Comparison of ENCODE assay signal across 8 cellular contexts in the genomic region with DNA sequence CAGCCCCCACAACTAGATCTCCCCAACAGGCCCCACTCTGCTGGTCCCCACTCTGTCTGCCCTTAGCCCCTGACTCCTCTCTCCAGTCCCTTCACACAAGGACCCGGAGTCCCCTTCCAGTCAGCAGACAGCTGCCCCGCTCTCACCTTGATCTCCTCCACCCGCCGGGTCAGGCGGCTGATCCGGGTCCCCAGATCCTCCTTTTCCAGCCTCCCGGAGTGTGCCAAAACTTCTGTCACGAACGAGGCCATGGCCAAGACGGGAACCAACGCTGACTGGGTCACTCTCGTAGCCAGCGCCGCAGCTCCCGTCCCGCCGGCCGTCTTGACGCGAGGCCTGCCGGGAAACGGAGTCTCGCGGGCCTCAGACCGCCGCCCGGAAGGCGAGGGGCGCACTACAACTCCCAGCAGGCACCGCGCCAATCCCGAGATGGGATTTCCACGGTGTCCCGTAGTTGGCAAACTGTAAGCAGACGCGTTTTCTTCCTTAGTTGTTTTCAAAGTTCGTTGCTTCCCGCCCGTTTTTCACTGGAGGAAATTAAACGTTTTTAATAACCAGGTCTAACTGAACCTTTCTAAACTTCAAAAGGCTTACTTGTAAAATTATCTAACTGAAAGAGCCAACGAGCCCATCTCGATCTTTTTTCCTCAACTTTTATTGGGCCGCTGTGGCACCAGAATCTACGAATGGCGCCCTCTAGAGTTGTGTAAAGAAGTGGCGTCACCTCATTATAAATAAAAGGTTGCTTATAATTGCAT. TPM values are rescaled to one million over a fixed set of nuclear protein-coding genes. Genes with fewer than 3 reads are reported as not detected.
DNase-seq lines count a peak whose midpoint lies in the region; ATAC-seq, FAIRE-seq and TF ChIP-seq lines count a peak whose summit lies in the region.

A gene with protein sequence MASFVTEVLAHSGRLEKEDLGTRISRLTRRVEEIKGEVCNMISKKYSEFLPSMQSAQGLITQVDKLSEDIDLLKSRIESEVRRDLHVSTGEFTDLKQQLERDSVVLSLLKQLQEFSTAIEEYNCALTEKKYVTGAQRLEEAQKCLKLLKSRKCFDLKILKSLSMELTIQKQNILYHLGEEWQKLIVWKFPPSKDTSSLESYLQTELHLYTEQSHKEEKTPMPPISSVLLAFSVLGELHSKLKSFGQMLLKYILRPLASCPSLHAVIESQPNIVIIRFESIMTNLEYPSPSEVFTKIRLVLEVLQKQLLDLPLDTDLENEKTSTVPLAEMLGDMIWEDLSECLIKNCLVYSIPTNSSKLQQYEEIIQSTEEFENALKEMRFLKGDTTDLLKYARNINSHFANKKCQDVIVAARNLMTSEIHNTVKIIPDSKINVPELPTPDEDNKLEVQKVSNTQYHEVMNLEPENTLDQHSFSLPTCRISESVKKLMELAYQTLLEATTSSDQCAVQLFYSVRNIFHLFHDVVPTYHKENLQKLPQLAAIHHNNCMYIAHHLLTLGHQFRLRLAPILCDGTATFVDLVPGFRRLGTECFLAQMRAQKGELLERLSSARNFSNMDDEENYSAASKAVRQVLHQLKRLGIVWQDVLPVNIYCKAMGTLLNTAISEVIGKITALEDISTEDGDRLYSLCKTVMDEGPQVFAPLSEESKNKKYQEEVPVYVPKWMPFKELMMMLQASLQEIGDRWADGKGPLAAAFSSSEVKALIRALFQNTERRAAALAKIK (minus strand): TSS at position 277 of the 758 bp plus-strand sequence. CDS start 26 bp downstream, at position 251.

- peak within 1 kb of the TSS; percentile 87 for H3K18ac ChIP-seq in H9 (ENCODE audit: insufficient read length, low read depth, low read length)

- no peak within 1 kb of the TSS for H4K91ac ChIP-seq in H9 (ENCODE audit: insufficient read length, low read depth, low read length)

- peaks cover 18% of the 10 kb centered on the region for H3K27me3 Mint-ChIP-seq in H9 (ENCODE audit: low read depth)
- H3K27me3 Mint-ChIP-seq in natural killer cell treated with Interleukin-12 subunit alpha and Interleukin-12 subunit beta and Interleukin-15 and Interleukin-18, amount 100 ng/mL, for 72 hours = peaks cover 4 to 6% of the 10 kb centered on the region in 2 donors

- no peak within 1 kb of the TSS for H2BK20ac ChIP-seq in H9 (ENCODE audit: low read depth, low read length, poor library complexity, severe bottlenecking)

- H3K4me1 ChIP-seq in H9 (ENCODE audit: insufficient read depth, low read length) = no peaks in the 10 kb centered on the region

- no peak within 1 kb of the TSS for H3T11ph ChIP-seq in H9 (ENCODE audit: low read length)

- H3K14ac ChIP-seq in H9 (ENCODE audit: insufficient read depth, low read length) = peak within 1 kb of the TSS; percentile 70; the same call in 1 of the 2 replicates

- no peak within 1 kb of the TSS for H4K5ac ChIP-seq in H9 (ENCODE audit: insufficient read length, low read depth, low read length)

- H3K4me1 Mint-ChIP-seq in H9 = peaks cover 2 to 10% of the 10 kb centered on the region in 2 experiments
- peaks cover 14 to 25% of the 10 kb centered on the region in 2 donors for H3K4me1 Mint-ChIP-seq in natural killer cell treated with Interleukin-12 subunit alpha and Interleukin-12 subunit beta and Interleukin-15 and Interleukin-18, amount 100 ng/mL, for 72 hours (ENCODE audit: low read depth in 2 of 2)

- peak within 1 kb of the TSS; percentile 79 for H3K4me2 ChIP-seq in H9 (ENCODE audit: insufficient read depth, insufficient read length, low read length)

- H2BK120ac ChIP-seq in H9 (ENCODE audit: low read depth, low read length, poor library complexity, severe bottlenecking) = no peak within 1 kb of the TSS

- no peaks in the 10 kb centered on the region for H3K27me3 ChIP-seq in H9 (ENCODE audit: insufficient read depth, low read length)

- no peak within 1 kb of the TSS for H2AK5ac ChIP-seq in H9 (ENCODE audit: insufficient read length, low read length)

- H3K56ac ChIP-seq in H9 (ENCODE audit: insufficient read length, low read depth, low read length) = no peak within 1 kb of the TSS

- no peak within 1 kb of the TSS for H2BK5ac ChIP-seq in H9 (ENCODE audit: insufficient read length, low read length)

- no peak within 1 kb of the TSS for H4K8ac ChIP-seq in H9 (replicated peaks; ENCODE audit: insufficient read length, low read depth, low read length)

- H4K20me1 ChIP-seq in H9 (ENCODE audit: control insufficient read depth, insufficient read depth, insufficient read length) = no peaks in the 10 kb centered on the region

- peak within 1 kb of the TSS; percentile 88 to 99 (median 97) for H3K27ac Mint-ChIP-seq in H9
- peak within 1 kb of the TSS; percentile 94 to 98 for H3K27ac Mint-ChIP-seq in natural killer cell treated with Interleukin-12 subunit alpha and Interleukin-12 subunit beta and Interleukin-15 and Interleukin-18, amount 100 ng/mL, for 72 hours

- WGBS in H9 (ENCODE audit: extremely low coverage, insufficient read length, low lambda C conversion rate) = no CpG with 5 or more reads among the region's 46 CpGs

- H3K4me3 ChIP-seq in fibroblast of pulmonary artery (replicated peaks; ENCODE audit: low read depth, low read length) = peak within 1 kb of the TSS; percentile 97

- H3K4me3 Mint-ChIP-seq in H9 = peak within 1 kb of the TSS; percentile 98 to 100
- peak within 1 kb of the TSS; percentile 100 for H3K4me3 Mint-ChIP-seq in natural killer cell treated with Interleukin-12 subunit alpha and Interleukin-12 subunit beta and Interleukin-15 and Interleukin-18, amount 100 ng/mL, for 72 hours

- ATAC-seq in natural killer cell treated with Interleukin-12 subunit alpha and Interleukin-12 subunit beta and Interleukin-15 and Interleukin-18, amount 100 ng/mL, for 72 hours = peak; percentile 99
- ATAC-seq in stimulated activated naive CD8-positive, alpha-beta T cell treated with anti-CD3 and anti-CD28 coated beads, Interleukin-15, Interleukin-2, amounts not matched to agents 100 U/mL and 50 U/mL, for 24 hours = peak; percentile 99

- H3K79me2 ChIP-seq in H9 (ENCODE audit: insufficient read depth, low read length) = no peaks in the 10 kb centered on the region

- FAIRE-seq in G401.6 (lab: Jason Lieb, UNC) = peak; percentile 92

- H3K27ac ChIP-seq in H9 (ENCODE audit: insufficient read length, low read depth, low read length) = no peak within 1 kb of the TSS

- H3K79me1 ChIP-seq in H9 (ENCODE audit: insufficient read depth, low read depth, low read length, poor library complexity, severe bottlenecking) = no peaks in the 10 kb centered on the region

- no peaks in the 10 kb centered on the region for H3K9me3 ChIP-seq in H9 (ENCODE audit: control insufficient read depth, low read depth, low read length)

- H3K4ac ChIP-seq in H9 (ENCODE audit: low read depth, low read length) = no peak within 1 kb of the TSS

- no peak within 1 kb of the TSS for H3K23ac ChIP-seq in H9 (ENCODE audit: insufficient read length, low read depth, low read length)

- peak within 1 kb of the TSS; percentile 97 for H3K9ac ChIP-seq in H9 (ENCODE audit: extremely low read depth, insufficient read length, low read length)

- H3K36me3 Mint-ChIP-seq in H9 (ENCODE audit: insufficient read depth in 1 of 3, low read depth in 3 of 3) = peaks cover 2 to 13% (median 13%) of the 10 kb centered on the region in 3 experiments; a peak in 6 of 7 replicates
- H3K36me3 Mint-ChIP-seq in natural killer cell treated with Interleukin-12 subunit alpha and Interleukin-12 subunit beta and Interleukin-15 and Interleukin-18, amount 100 ng/mL, for 72 hours = no peaks in the 10 kb centered on the region

- DNase-seq in H9 (peak; percentile 96), M059J (ENCODE audit: low read depth) (peak; percentile 97), SHP77 (lab: John Stamatoyannopoulos, UW) (peak; percentile 87 to 94), fibroblast of pulmonary artery (ENCODE audit: low read depth) (peak; percentile 98)
- peak; percentile 89 for DNase-seq in activated effector memory CD4-positive, alpha-beta T cell treated with Interleukin-2 at 50 U/mL for 16 hours
- DNase-seq in natural killer cell treated with Interleukin-12 subunit alpha and Interleukin-12 subunit beta and Interleukin-15 and Interleukin-18, amount 100 ng/mL, for 72 hours (ENCODE audit: low spot score) = peak; percentile 95
- peak; percentile 93 for DNase-seq in stimulated activated naive CD8-positive, alpha-beta T cell treated with anti-CD3 and anti-CD28 coated beads, Interleukin-15, Interleukin-2, amounts not matched to agents 100 U/mL and 50 U/mL, for 24 hours

- H2AFZ ChIP-seq in H9 (ENCODE audit: low read length) = peak within 1 kb of the TSS; percentile 87

- H3K23me2 ChIP-seq in H9 (ENCODE audit: insufficient read length, low read depth, low read length, poor library complexity, severe bottlenecking) = no peaks in the 10 kb centered on the region

- no peaks in the 10 kb centered on the region; a peak in 2 of 5 replicates for H3K9me3 Mint-ChIP-seq in H9
- no peaks in the 10 kb centered on the region for H3K9me3 Mint-ChIP-seq in natural killer cell treated with Interleukin-12 subunit alpha and Interleukin-12 subunit beta and Interleukin-15 and Interleukin-18, amount 100 ng/mL, for 72 hours

- TF ChIP-seq CTCF in H9 (conservative IDR thresholded peaks at IDR 0.05) (peak; percentile 95), fibroblast of pulmonary artery (IDR thresholded peaks at IDR 0.05; ENCODE audit: low read length, missing control alignments) (peak; percentile 79)

- H2BK12ac ChIP-seq in H9 (ENCODE audit: insufficient read length, low read depth, low read length) = no peak within 1 kb of the TSS

- H2BK15ac ChIP-seq in H9 (ENCODE audit: low read depth, low read length) = no peak within 1 kb of the TSS; the same call in 1 of the 2 replicates

RNA-seq across cellular contexts. Expression of the gene that starts here (rescaled TPM):
- total RNA-seq in H9 (2021) = 23.6 and 26.0 TPM in 2 replicates
- total RNA-seq in M059J (2014; rRNA removed; shearing (Covaris generic)) = 32.8 and 43.2 TPM in 2 replicates
- total RNA-seq in natural killer cell treated with Interleukin-12 subunit alpha and Interleukin-12 subunit beta and Interleukin-15 and Interleukin-18, amount 100 ng/mL, for 72 hours = 10 to 100 TPM; 19.6 to 23.8 TPM
